ENCODE assay signal across 21 cellular contexts in the genomic region with DNA sequence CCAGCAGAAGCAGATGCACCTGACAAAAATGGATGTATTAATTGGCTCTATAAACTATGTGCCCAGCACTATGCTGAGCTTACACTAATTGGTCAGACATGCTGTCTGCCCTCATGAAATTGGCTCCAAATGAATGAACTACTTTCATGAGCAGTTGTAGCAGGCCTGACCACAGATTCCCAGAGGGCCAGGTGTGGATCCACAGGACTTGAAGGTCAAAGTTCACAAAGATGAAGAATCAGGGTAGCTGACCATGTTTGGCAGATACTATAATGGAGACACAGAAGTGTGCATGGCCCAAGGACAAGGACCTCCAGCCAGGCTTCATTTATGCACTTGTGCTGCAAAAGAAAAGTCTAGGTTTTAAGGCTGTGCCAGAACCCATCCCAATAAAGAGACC. TPM values are rescaled to one million over a fixed set of nuclear protein-coding genes. Genes with fewer than 3 reads are reported as not detected.
"Had no signal": no experiment of that assay in that cellular context is flagged by ENCODE, and none has a peak within 500 bp of the region (broad histone marks: within the 10 kb centered on the region; RNA-seq: fewer than 3 reads in every experiment).

No MANE protein-coding gene starts in this region.

- DNase-seq: colonic mucosa; dermis blood vessel endothelial cell; effector CD4-positive, alpha-beta T cell; heart left ventricle; hippocampal formation; mammary epithelial cell; mucosa of descending colon; naive thymus-derived CD8-positive, alpha-beta T cell; nucleus accumbens; pancreas; right cardiac atrium; small intestine; stimulated activated CD4-positive, alpha-beta T cell treated with anti-CD3 and anti-CD28 coated beads, Interleukin-12 subunit alpha, Interleukin-12 subunit beta, amount 100 ng/mL, for 4 hours; stimulated activated naive CD8-positive, alpha-beta T cell treated with anti-CD3 and anti-CD28 coated beads, Interleukin-15, amount 100 ng/mL, for 72 hours; upper lobe of right lung had no signal

- ATAC-seq: esophagus mucosa; heart left ventricle; mucosa of descending colon; naive thymus-derived CD8-positive, alpha-beta T cell; pancreas; stimulated activated naive CD8-positive, alpha-beta T cell treated with anti-CD3 and anti-CD28 coated beads, Interleukin-15, amount 100 ng/mL, for 72 hours; upper lobe of right lung had no signal

- H3K27me3 Mint-ChIP-seq: naive thymus-derived CD8-positive, alpha-beta T cell; stimulated activated naive CD8-positive, alpha-beta T cell treated with anti-CD3 and anti-CD28 coated beads, Interleukin-15, amount 100 ng/mL, for 72 hours had no signal

- H3K4me3 Mint-ChIP-seq: naive thymus-derived CD8-positive, alpha-beta T cell; neural progenitor cell had no signal

- H3K27ac Mint-ChIP-seq: neural progenitor cell, progenitor cell of endocrine pancreas had no signal

- H3K9me3 Mint-ChIP-seq: naive thymus-derived CD8-positive, alpha-beta T cell; neural progenitor cell had no signal

- H3K36me3 Mint-ChIP-seq: naive thymus-derived CD8-positive, alpha-beta T cell; neural progenitor cell had no signal

RNA-seq across cellular contexts. Expression of a gene that starts 14.6 kb away (rescaled TPM):
- total RNA-seq: dermis blood vessel endothelial cell, fibroblast of lung, frontal cortex, glomerular endothelial cell, progenitor cell of endocrine pancreas had no signal

RNA-seq across cellular contexts. Expression of a gene that starts 42.0 kb away (rescaled TPM):
- total RNA-seq: dermis blood vessel endothelial cell, fibroblast of lung, glomerular endothelial cell, mammary epithelial cell, progenitor cell of endocrine pancreas had no signal

RNA-seq across cellular contexts. Expression of a gene that starts 42.3 kb away (rescaled TPM):
- total RNA-seq: dermis blood vessel endothelial cell, fibroblast of lung, frontal cortex, glomerular endothelial cell, mammary epithelial cell, progenitor cell of endocrine pancreas had no signal
